ENCODE assay signal across 13 cellular contexts in the genomic region with DNA sequence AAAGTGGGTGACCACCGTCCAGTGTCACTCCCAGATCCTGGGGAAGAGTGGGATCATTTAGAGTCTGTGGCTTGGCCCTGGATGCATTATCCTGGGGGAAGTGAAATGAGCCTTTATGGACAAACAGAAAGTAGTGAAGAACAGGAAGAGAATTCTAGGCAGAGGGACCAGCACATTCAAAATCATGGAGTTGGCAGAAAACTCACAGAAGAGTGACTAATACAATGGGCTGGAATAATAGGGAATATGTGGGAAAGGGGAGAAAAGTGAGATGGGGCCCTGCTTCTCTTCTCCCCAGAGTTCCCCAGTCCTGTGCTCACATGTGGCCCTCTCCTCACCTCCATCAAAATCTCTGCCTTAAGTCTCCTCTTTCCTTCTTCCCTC.
DNase-seq lines count a peak whose midpoint lies in the region; ATAC-seq and TF ChIP-seq lines count a peak whose summit lies in the region.
"Had no signal": no experiment of that assay in that cellular context is flagged by ENCODE, and none has a peak within 500 bp of the region (broad histone marks: within the 10 kb centered on the region; RNA-seq: fewer than 3 reads in every experiment).

No MANE protein-coding gene starts in this region.

- peaks cover 12% of the 10 kb centered on the region for H3K4me1 Mint-ChIP-seq in T-helper 17 cell
- H3K4me1 Mint-ChIP-seq in activated CD4-positive, alpha-beta memory T cell treated with anti-CD3 and anti-CD28 coated beads, Interleukin-2, amount 10 ng/mL, durations not matched to agents 7 days and 5 days = no peaks in the 10 kb centered on the region
- H3K4me1 Mint-ChIP-seq: activated naive CD4-positive, alpha-beta T cell treated with anti-CD3 and anti-CD28 coated beads, Interleukin-2, amount 10 ng/mL, durations not matched to agents 7 days and 5 days had no signal

- TF ChIP-seq EP300 in esophagus muscularis mucosa (IDR thresholded peaks at IDR 0.05) = no peak

- POLR2A ChIA-PET in Panc1 (lab: Charles Lee) = no interaction called here
- POLR2A ChIA-PET in activated CD4-positive, alpha-beta memory T cell treated with anti-CD3 and anti-CD28 coated beads, Interleukin-2, amount 10 ng/mL, durations not matched to agents 7 days and 5 days (lab: Charles Lee) = no interaction called here

- no peak overlapping the region for H3K27ac Mint-ChIP-seq in T-helper 17 cell
- no peak overlapping the region for H3K27ac Mint-ChIP-seq in activated CD4-positive, alpha-beta memory T cell treated with anti-CD3 and anti-CD28 coated beads, Interleukin-2, amount 10 ng/mL, durations not matched to agents 7 days and 5 days
- H3K27ac Mint-ChIP-seq: activated naive CD4-positive, alpha-beta T cell treated with anti-CD3 and anti-CD28 coated beads, Interleukin-2, amount 10 ng/mL, durations not matched to agents 7 days and 5 days had no signal

- ATAC-seq in Panc1 (no peak), psoas muscle (no peak), T-helper 17 cell (no peak)

- H3K9me3 Mint-ChIP-seq in activated CD4-positive, alpha-beta memory T cell treated with anti-CD3 and anti-CD28 coated beads, Interleukin-2, amount 10 ng/mL, durations not matched to agents 7 days and 5 days = no peaks in the 10 kb centered on the region
- H3K9me3 Mint-ChIP-seq: activated naive CD4-positive, alpha-beta T cell treated with anti-CD3 and anti-CD28 coated beads, Interleukin-2, amount 10 ng/mL, durations not matched to agents 7 days and 5 days had no signal

- H3K36me3 Mint-ChIP-seq in T-helper 17 cell (ENCODE audit: low read depth) = no peaks in the 10 kb centered on the region
- no peaks in the 10 kb centered on the region for H3K36me3 Mint-ChIP-seq in activated CD4-positive, alpha-beta memory T cell treated with anti-CD3 and anti-CD28 coated beads, Interleukin-2, amount 10 ng/mL, durations not matched to agents 7 days and 5 days (ENCODE audit: low read depth)
- H3K36me3 Mint-ChIP-seq: activated naive CD4-positive, alpha-beta T cell treated with anti-CD3 and anti-CD28 coated beads, Interleukin-2, amount 10 ng/mL, durations not matched to agents 7 days and 5 days had no signal

- no peak overlapping the region for H3K4me3 Mint-ChIP-seq in T-helper 17 cell
- H3K4me3 Mint-ChIP-seq in activated CD4-positive, alpha-beta memory T cell treated with anti-CD3 and anti-CD28 coated beads, Interleukin-2, amount 10 ng/mL, durations not matched to agents 7 days and 5 days = no peak overlapping the region
- H3K4me3 Mint-ChIP-seq: activated naive CD4-positive, alpha-beta T cell treated with anti-CD3 and anti-CD28 coated beads, Interleukin-2, amount 10 ng/mL, durations not matched to agents 7 days and 5 days had no signal

- CTCF ChIA-PET in Panc1 (lab: Charles Lee) = no interaction called here
- CTCF ChIA-PET in activated CD4-positive, alpha-beta memory T cell treated with anti-CD3 and anti-CD28 coated beads, Interleukin-2, amount 10 ng/mL, durations not matched to agents 7 days and 5 days (lab: Charles Lee) = no interaction called here

- H3K4me3 ChIP-seq in Panc1 (ENCODE audit: low read depth in 2 of 2, low read length in 2 of 2) (no peak overlapping the region), esophagus muscularis mucosa (no peak overlapping the region), psoas muscle (no peak overlapping the region)

- 100% methylated on average over 1 of the region's 1 CpG for WGBS in esophagus muscularis mucosa
- 73 to 84% (median 82%) methylated on average over 1 of the region's 1 CpG for WGBS in psoas muscle, 3 donors

- no TSS peak for BruUV-seq in Panc1 (replicated peaks; lab: Mats Ljungman, UMichigan)

- intact Hi-C loops in Panc1 (cut with micrococcal nuclease; ENCODE audit: unreplicated experiment) = loop anchor here (5.0 to 10.0 kb wide), 3 partner anchors 113 to 286 kb away; partner anchors contain the start of gene ME3
- intact Hi-C loops in esophagus muscularis mucosa (cut with DNase I) = loop anchor here (5.0 kb wide), 3 partner anchors 148 to 343 kb away; partner anchors contain the start of genes ME3 and PRSS23
- intact Hi-C loops in psoas muscle (cut with DNase I) = loop anchor here in 1 of 2 donors (10.0 kb wide), 1 partner anchor 456 kb away; no protein-coding TSS in a partner anchor

- H3K27ac ChIP-seq in Panc1 (ENCODE audit: low read length) (peak overlapping the region; percentile 91), esophagus muscularis mucosa (replicated peaks in 1 of 4) (peak overlapping the region in 3 of 4 donors; percentile 24 to 45 (median 39)), psoas muscle (peak overlapping the region; percentile 27)

- H3K27me3 ChIP-seq in Panc1 (ENCODE audit: control insufficient read depth, insufficient read depth, low read length) (no peaks in the 10 kb centered on the region), esophagus muscularis mucosa (peaks cover 0 to 4% (median 0%) of the 10 kb centered on the region in 4 donors), psoas muscle (ENCODE audit: insufficient read depth in 3 of 3, low read length in 2 of 3) (no peaks in the 10 kb centered on the region)

- peak; percentile 54 for DNase-seq in Daoy (ENCODE audit: low read depth)
- DNase-seq in Panc1 (ENCODE audit: low read depth, low spot score) = no peak
- DNase-seq in esophagus muscularis mucosa (ENCODE audit: extremely low spot score) = no peak
- no peak for DNase-seq in psoas muscle
- no peak for DNase-seq in NCI-H2196 treated with DMSO at 0.1 percent for 48 hours (lab: John Stamatoyannopoulos, UW; ENCODE audit: unreplicated experiment)
- DNase-seq in T-helper 17 cell = no peak
- no peak for DNase-seq in KG1 (lab: John Stamatoyannopoulos, UW)
- no peak for DNase-seq in activated CD4-positive, alpha-beta memory T cell treated with anti-CD3 and anti-CD28 coated beads, Interleukin-2, amount 10 ng/mL, durations not matched to agents 7 days and 5 days
- DNase-seq: activated CD4-positive, alpha-beta T cell treated with anti-CD3 and anti-CD28 coated beads for 4 hours; activated naive CD4-positive, alpha-beta T cell treated with anti-CD3 and anti-CD28 coated beads, Interleukin-2, amount 10 ng/mL, durations not matched to agents 7 days and 5 days; NCI-H1092 treated with DMSO at 0.1 percent for 48 hours; SHP77; T-helper 9 cell had no signal

- H3K27me3 Mint-ChIP-seq in T-helper 17 cell = peaks cover 8% of the 10 kb centered on the region
- H3K27me3 Mint-ChIP-seq in activated CD4-positive, alpha-beta memory T cell treated with anti-CD3 and anti-CD28 coated beads, Interleukin-2, amount 10 ng/mL, durations not matched to agents 7 days and 5 days = no peaks in the 10 kb centered on the region
- H3K27me3 Mint-ChIP-seq: activated naive CD4-positive, alpha-beta T cell treated with anti-CD3 and anti-CD28 coated beads, Interleukin-2, amount 10 ng/mL, durations not matched to agents 7 days and 5 days had no signal

- H3K9me3 ChIP-seq in Panc1 (ENCODE audit: control insufficient read depth, insufficient read depth, low read depth, low read length) (no peaks in the 10 kb centered on the region), esophagus muscularis mucosa (no peaks in the 10 kb centered on the region), psoas muscle (no peaks in the 10 kb centered on the region), T-helper 17 cell (ENCODE audit: control insufficient read depth, low read length, poor library complexity, severe bottlenecking) (no peaks in the 10 kb centered on the region)

- H3K4me1 ChIP-seq in Panc1 (ENCODE audit: control insufficient read depth, insufficient read depth, low read length) = peaks cover 40% of the 10 kb centered on the region
- peaks cover 23 to 56% (median 43%) of the 10 kb centered on the region in 4 donors for H3K4me1 ChIP-seq in esophagus muscularis mucosa
- H3K4me1 ChIP-seq in psoas muscle = peaks cover 4% of the 10 kb centered on the region

- H3K36me3 ChIP-seq in Panc1 (ENCODE audit: control insufficient read depth, insufficient read depth, low read length) (no peaks in the 10 kb centered on the region), esophagus muscularis mucosa (peaks cover 0 to 11% (median 5%) of the 10 kb centered on the region in 4 donors), psoas muscle (ENCODE audit: insufficient read depth in 1 of 2, low read depth in 1 of 2) (peaks cover 3 to 17% of the 10 kb centered on the region in 2 donors)

- in situ Hi-C loops in Panc1 (cut with HindIII; ENCODE audit: low pct_unique_long_range_greater_than_20kb, low sequenced_read_pairs) = no loop called here

- TF ChIP-seq CTCF in Panc1 (IDR thresholded peaks at IDR 0.05) (no peak), esophagus muscularis mucosa (IDR thresholded peaks at IDR 0.05) (no peak), psoas muscle (IDR thresholded peaks at IDR 0.05) (no peak)

- no peak for TF ChIP-seq POLR2A in esophagus muscularis mucosa (IDR thresholded peaks at IDR 0.05; ENCODE audit: low read depth)

Comparison
In these comparisons a context has a peak if more than half of its experiments do, and no peak if none do; other contexts are left out.
1. H3K27ac ChIP-seq: peak in every context shown above with its lines; median percentile 91 in Panc1; 39 in esophagus muscularis mucosa; 27 in psoas muscle.